9 cellular contexts compared by ENCODE assay signal in genomic region chr10:124648738-124649137, GRCh38.
DNase-seq lines count a peak whose midpoint lies in the region; ATAC-seq and TF ChIP-seq lines count a peak whose summit lies in the region.
"Had no signal": no experiment of that assay in that cellular context is flagged by ENCODE, and none has a peak within 500 bp of the region (broad histone marks: within the 10 kb centered on the region; RNA-seq: fewer than 3 reads in every experiment).

No MANE protein-coding gene starts in this region.

- H3K9me3 Mint-ChIP-seq in naive thymus-derived CD4-positive, alpha-beta T cell = no peaks in the 10 kb centered on the region

- 27 to 34% methylated on average over 9 of the region's 9 CpGs for WGBS in thyroid gland, 2 donors

- DNase-seq in NCI-H345 (lab: John Stamatoyannopoulos, UW) (peak; percentile 85), activated T-cell treated with anti-CD3 and anti-CD28 coated beads for 1 hour (ENCODE audit: low read depth) (peak; percentile 37), epithelial cell of esophagus (ENCODE audit: low read depth) (peak; percentile 93), thyroid gland (peak; percentile 93 to 95), NCI-H82 (lab: John Stamatoyannopoulos, UW) (no peak)
- DNase-seq in naive thymus-derived CD4-positive, alpha-beta T cell = peak in 8 of 9 donors; percentile 49 to 61 (median 57)

- peaks cover 0 to 12% (median 0%) of the 10 kb centered on the region in 5 donors for H3K36me3 Mint-ChIP-seq in naive thymus-derived CD4-positive, alpha-beta T cell

- peak overlapping the region; percentile 86 to 97 (median 95) for H3K27ac Mint-ChIP-seq in naive thymus-derived CD4-positive, alpha-beta T cell

- H3K27me3 Mint-ChIP-seq in naive thymus-derived CD4-positive, alpha-beta T cell = no peaks in the 10 kb centered on the region

- no peaks in the 10 kb centered on the region for H3K36me3 ChIP-seq in naive thymus-derived CD4-positive, alpha-beta T cell (ENCODE audit: control insufficient read depth in 2 of 3, insufficient read depth in 3 of 3, low read length in 3 of 3)
- no peaks in the 10 kb centered on the region for H3K36me3 ChIP-seq in thyroid gland
- H3K36me3 ChIP-seq: thoracic aorta had no signal

- peak overlapping the region; percentile 62 for H3K27ac ChIP-seq in naive thymus-derived CD4-positive, alpha-beta T cell (ENCODE audit: low read depth, low read length)
- peak overlapping the region; percentile 56 to 92 (median 86) for H3K27ac ChIP-seq in thyroid gland

- ATAC-seq in GM18502 (IDR thresholded peaks at IDR 0.05; ENCODE audit: poor library complexity, unreplicated experiment) = peak; percentile 37
- ATAC-seq in naive thymus-derived CD4-positive, alpha-beta T cell = peak; percentile 34
- ATAC-seq in HG03280 (IDR thresholded peaks at IDR 0.05; ENCODE audit: unreplicated experiment) = no peak

- CTCF ChIA-PET in naive thymus-derived CD4-positive, alpha-beta T cell (lab: Charles Lee) = interaction anchor here (0.6 to 9.6 kb wide), 14 partner anchors 11 to 212 kb away, joined by 3 to 131 read pairs (median 8); no protein-coding TSS in a partner anchor

- peak in 1 of 2 donors; percentile 29 for TF ChIP-seq POLR2A in thyroid gland (IDR thresholded peaks at IDR 0.05)

- peaks cover 39 to 96% (median 86%) of the 10 kb centered on the region in 7 donors for H3K4me1 Mint-ChIP-seq in naive thymus-derived CD4-positive, alpha-beta T cell

- H3K4me3 Mint-ChIP-seq in naive thymus-derived CD4-positive, alpha-beta T cell = peak overlapping the region in 9 of 10 donors; percentile 68 to 87 (median 80)

- H3K4me3 ChIP-seq in epithelial cell of esophagus (ENCODE audit: low read length) (no peak overlapping the region), thyroid gland (replicated peaks in 1 of 3) (no peak overlapping the region)
- peak overlapping the region; percentile 34 for H3K4me3 ChIP-seq in naive thymus-derived CD4-positive, alpha-beta T cell (ENCODE audit: low read length)
- H3K4me3 ChIP-seq: thoracic aorta had no signal

- H3K27me3 ChIP-seq in naive thymus-derived CD4-positive, alpha-beta T cell (ENCODE audit: control insufficient read depth in 2 of 2, insufficient read depth in 2 of 2, low read length in 2 of 2) = no peaks in the 10 kb centered on the region
- no peaks in the 10 kb centered on the region for H3K27me3 ChIP-seq in thyroid gland

- TF ChIP-seq CTCF in epithelial cell of esophagus (IDR thresholded peaks at IDR 0.05; ENCODE audit: insufficient read depth, low read depth, low read length, missing control alignments) (no peak), thyroid gland (IDR thresholded peaks at IDR 0.05) (no peak)

- no peaks in the 10 kb centered on the region for H3K9me3 ChIP-seq in naive thymus-derived CD4-positive, alpha-beta T cell (ENCODE audit: control insufficient read depth in 2 of 3, low read length in 3 of 3)
- no peaks in the 10 kb centered on the region for H3K9me3 ChIP-seq in thyroid gland
- H3K9me3 ChIP-seq: thoracic aorta had no signal

- peaks cover 73 to 82% of the 10 kb centered on the region in 2 donors for H3K4me1 ChIP-seq in naive thymus-derived CD4-positive, alpha-beta T cell (ENCODE audit: control insufficient read depth in 2 of 2, insufficient read depth in 2 of 2, low read length in 2 of 2)
- peaks cover 80 to 94% of the 10 kb centered on the region in 2 donors for H3K4me1 ChIP-seq in thyroid gland

- POLR2A ChIA-PET in naive thymus-derived CD4-positive, alpha-beta T cell (lab: Charles Lee) = interaction anchor here (0.7 to 7.0 kb wide), 17 partner anchors 11 to 92 kb away, joined by 3 to 74 read pairs (median 11); no protein-coding TSS in a partner anchor

- intact Hi-C loops in naive thymus-derived CD4-positive, alpha-beta T cell (cut with micrococcal nuclease) = loop anchor here (1.0 to 10.0 kb wide), 9 partner anchors 9 to 234 kb away; partner anchors contain the start of genes ABRAXAS2 (in 1 of the 2), EEF1AKMT2 (in 1 of the 2) and OAT (in 1 of the 2)
- intact Hi-C loops in thyroid gland (cut with DNase I) = no loop called here
